In genomic region chr11:3992964-3993363, GRCh38 we compare ENCODE assay signal across 24 cellular contexts.
"Had no signal": no experiment of that assay in that cellular context is flagged by ENCODE, and none has a peak within 500 bp of the region (broad histone marks: within the 10 kb centered on the region; RNA-seq: fewer than 3 reads in every experiment).

No MANE protein-coding gene starts in this region.

- H3K27ac Mint-ChIP-seq: nephron progenitor cell; stimulated activated effector memory CD8-positive, alpha-beta T cell treated with anti-CD3 and anti-CD28 coated beads, Interleukin-12 subunit alpha, Interleukin-12 subunit beta, amount 100 ng/mL, for 72 hours had no signal

- H3K4me1 ChIP-seq: prostate gland had no signal

- H3K4me3 ChIP-seq: coronary artery, esophagus squamous epithelium, lower lobe of right lung, prostate gland, right atrium auricular region, smooth muscle cell, stomach, thyroid gland, vagina had no signal

- H3K27ac ChIP-seq: coronary artery, esophagus squamous epithelium, lower lobe of right lung, prostate gland, right atrium auricular region, stomach, thyroid gland, vagina had no signal

- H3K27me3 ChIP-seq: esophagus squamous epithelium, right atrium auricular region, stomach, thyroid gland, vagina had no signal

- DNase-seq: dermis blood vessel endothelial cell; effector memory CD4-positive, alpha-beta T cell; erythroblast; esophagus squamous epithelium; foreskin melanocyte; glutamatergic neuron; hypothalamus; left ventricle myocardium superior; lower lobe of right lung; nephron progenitor cell; nucleus accumbens; stimulated activated CD4-positive, alpha-beta T cell treated with anti-CD3 and anti-CD28 coated beads, Interleukin-2, amount 100 ng/mL, for 24 hours; stimulated activated CD4-positive, alpha-beta T cell treated with anti-CD3 and anti-CD28 coated beads, Interleukin-4, amount 100 ng/mL, for 24 hours; stimulated activated naive CD4-positive, alpha-beta T cell treated with Interleukin-2 at 50 U/mL for 16 hours; stomach; thyroid gland; trophoblast cell had no signal

- H3K36me3 ChIP-seq: lower lobe of right lung, prostate gland, right atrium auricular region, stomach, thyroid gland, vagina had no signal

- H3K4me3 Mint-ChIP-seq: nephron progenitor cell; stimulated activated effector memory CD8-positive, alpha-beta T cell treated with anti-CD3 and anti-CD28 coated beads, Interleukin-12 subunit alpha, Interleukin-12 subunit beta, amount 100 ng/mL, for 72 hours had no signal

- H3K36me3 Mint-ChIP-seq: stimulated activated effector memory CD8-positive, alpha-beta T cell treated with anti-CD3 and anti-CD28 coated beads, Interleukin-12 subunit alpha, Interleukin-12 subunit beta, amount 100 ng/mL, for 72 hours had no signal

- ATAC-seq: left ventricle myocardium superior; lower lobe of right lung; sciatic nerve; stimulated activated effector memory CD8-positive, alpha-beta T cell treated with anti-CD3 and anti-CD28 coated beads, Interleukin-12 subunit alpha, Interleukin-12 subunit beta, amount 100 ng/mL, for 72 hours had no signal

- H3K9me3 ChIP-seq: prostate gland, thyroid gland had no signal
